In genomic region chr22:19900707-19901436, GRCh38 we compare ENCODE assay signal across 1 cellular context.
TF ChIP-seq lines count a peak whose summit lies in the region.

No MANE protein-coding gene starts in this region.

TF ChIP-seq in K562, 482 proteins besides CTCF, POLR2A, EP300 and RAD21:
- TF ChIP-seq PRMT5 (CRISPR knock-in tag; IDR thresholded peaks at IDR 0.05) = 0 out of 2 replicates have a peak, but pooled peaks have one; percentile 25
- TF ChIP-seq SETDB1 (IDR thresholded peaks at IDR 0.05; ENCODE audit: low read length) = peak; percentile 87
- TF ChIP-seq CBX3 (IDR thresholded peaks at IDR 0.05; ENCODE audit: borderline replicate concordance in 1 of 2, low read length in 2 of 2) = no peak
- TF ChIP-seq POLR2H (tag; IDR thresholded peaks at IDR 0.05; ENCODE audit: low read depth) = no peak
- no peak for TF ChIP-seq TAF1 (IDR thresholded peaks at IDR 0.05; ENCODE audit: control insufficient read depth, extremely low read depth, insufficient read depth, low read length, severe bottlenecking)
- TF ChIP-seq WHSC1 (IDR thresholded peaks at IDR 0.05; ENCODE audit: low read length) = peak; percentile 15
- 0 out of 2 replicates have a peak, but pooled peaks have one; percentile 6 for TF ChIP-seq RBFOX2 (IDR thresholded peaks at IDR 0.05; ENCODE audit: low read depth, low read length)
- peak; percentile 31; the same call in 1 of the 2 replicates for TF ChIP-seq POLR2G (IDR thresholded peaks at IDR 0.05; ENCODE audit: low read depth, low read length)
TF ChIP-seq in K562: peak in this region for 5.
